8 cellular contexts compared by ENCODE assay signal in genomic region chr10:135601-136464, GRCh38. TPM values are rescaled to one million over a fixed set of nuclear protein-coding genes. Genes with fewer than 3 reads are reported as not detected.
DNase-seq lines count a peak whose midpoint lies in the region; ATAC-seq and TF ChIP-seq lines count a peak whose summit lies in the region.

No MANE protein-coding gene starts in this region.

- DNase-seq in BJ (ENCODE audit: low read depth), result no peak
- DNase-seq in RPMI7951 (ENCODE audit: low read depth), result peak; percentile 62
- peak; percentile 67 for DNase-seq in activated naive CD4-positive, alpha-beta T cell treated with Interleukin-2 at 50 U/mL for 16 hours
- DNase-seq in suprapubic skin (ENCODE audit: low spot score in 2 of 2), result peak; percentile 81 to 90

- POLR2A ChIA-PET in BJ (lab: Charles Lee), result interaction anchor here (0.5 kb wide), 1 partner anchor 660 kb away, joined by 3 read pairs; no protein-coding TSS in a partner anchor

- H3K36me3 ChIP-seq in BJ (ENCODE audit: control insufficient read depth, insufficient read depth, low read length) (no peaks in the 10 kb centered on the region), gastroesophageal sphincter (no peaks in the 10 kb centered on the region), neutrophil (no peaks in the 10 kb centered on the region), suprapubic skin (no peaks in the 10 kb centered on the region)

- H3K9me3 ChIP-seq in gastroesophageal sphincter, result no peaks in the 10 kb centered on the region
- H3K9me3 ChIP-seq in neutrophil, result no peaks in the 10 kb centered on the region
- H3K9me3 ChIP-seq in suprapubic skin, result no peaks in the 10 kb centered on the region

- CTCF ChIA-PET in BJ (lab: Yijun Ruan, JAX), result interaction anchor here (1.0 kb wide), 2 partner anchors 19 to 21 kb away, joined by 3 read pairs; no protein-coding TSS in a partner anchor

- no peaks in the 10 kb centered on the region for H3K27me3 ChIP-seq in BJ (ENCODE audit: control insufficient read depth, insufficient read depth, low read length)
- no peaks in the 10 kb centered on the region for H3K27me3 ChIP-seq in gastroesophageal sphincter
- peaks cover 76% of the 10 kb centered on the region for H3K27me3 ChIP-seq in neutrophil
- H3K27me3 ChIP-seq in suprapubic skin, result no peaks in the 10 kb centered on the region

- peak overlapping the region; percentile 75 for H3K4me3 ChIP-seq in BJ (ENCODE audit: low read depth, low read length)
- peak overlapping the region; percentile 60 to 72 for H3K4me3 ChIP-seq in gastroesophageal sphincter
- peak overlapping the region; percentile 57 to 62 for H3K4me3 ChIP-seq in neutrophil (ENCODE audit: low read depth in 1 of 2, low read length in 1 of 2)
- peak overlapping the region; percentile 92 for H3K4me3 ChIP-seq in suprapubic skin

- TF ChIP-seq POLR2A in GM19193 (IDR thresholded peaks at IDR 0.05; ENCODE audit: extremely low read depth, insufficient read depth, insufficient read length) (peak; percentile 47), gastroesophageal sphincter (IDR thresholded peaks at IDR 0.05) (peak in 1 of 2 donors; percentile 37), suprapubic skin (IDR thresholded peaks at IDR 0.05) (peak in 1 of 2 donors; percentile 36)

- H3K27ac ChIP-seq in gastroesophageal sphincter (peak overlapping the region; percentile 84 to 99 (median 99)), neutrophil (no peak overlapping the region), suprapubic skin (peak overlapping the region; percentile 99)

- no CpG with 5 or more reads among the region's 112 CpGs for WGBS in gastroesophageal sphincter (ENCODE audit: low coverage in 1 of 2), 2 donors
- WGBS in suprapubic skin, result under 1% methylated on average over 19 of the region's 112 CpGs

- ATAC-seq in HG03342 (IDR thresholded peaks at IDR 0.05; ENCODE audit: unreplicated experiment), result peak; percentile 31
- ATAC-seq in gastroesophageal sphincter, result peak; percentile 63

- no peak for TF ChIP-seq CTCF in BJ (IDR thresholded peaks at IDR 0.05; ENCODE audit: insufficient read depth, low read depth, low read length)
- no peak for TF ChIP-seq CTCF in gastroesophageal sphincter (IDR thresholded peaks at IDR 0.05)
- TF ChIP-seq CTCF in neutrophil (IDR thresholded peaks at IDR 0.05), result no peak
- no peak for TF ChIP-seq CTCF in suprapubic skin (IDR thresholded peaks at IDR 0.05)

- peaks cover 7 to 62% (median 18%) of the 10 kb centered on the region in 3 donors for H3K4me1 ChIP-seq in gastroesophageal sphincter
- H3K4me1 ChIP-seq in neutrophil (ENCODE audit: control insufficient read depth in 1 of 2, insufficient read depth in 1 of 2, low read depth in 1 of 2, low read length in 1 of 2), result peaks cover 14 to 21% of the 10 kb centered on the region in 2 experiments
- peaks cover 41% of the 10 kb centered on the region for H3K4me1 ChIP-seq in suprapubic skin

- TF ChIP-seq EP300 in gastroesophageal sphincter (IDR thresholded peaks at IDR 0.05), result no peak
- TF ChIP-seq EP300 in suprapubic skin (IDR thresholded peaks at IDR 0.05), result no peak

RNA-seq across cellular contexts. Expression of gene ZMYND11, which starts 0.6 kb away (rescaled TPM):
- 37.6 and 64.4 TPM in 2 replicates for polyA plus RNA-seq in BJ (2011; rRNA removed)
- polyA minus RNA-seq in BJ (2011; rRNA and poly(A)+ RNA removed), result 18.8 and 21.9 TPM in 2 replicates
- total RNA-seq in RPMI7951 (2014; rRNA removed; shearing (Covaris generic)), result 55.4 and 65.5 TPM in 2 replicates
- 100 to 1,000 TPM; 131 to 176 (median 166) TPM for total RNA-seq in gastroesophageal sphincter
- total RNA-seq in suprapubic skin, result 10 to 100 TPM; 35.4 to 66.6 (median 53.1) TPM
